In genomic region chr3:175852560-175852959, GRCh38 we compare ENCODE assay signal across 34 cellular contexts.
"Had no signal": no experiment of that assay in that cellular context is flagged by ENCODE, and none has a peak within 500 bp of the region (broad histone marks: within the 10 kb centered on the region; RNA-seq: fewer than 3 reads in every experiment).

No MANE protein-coding gene starts in this region.

- H3K27me3 ChIP-seq: MG63 had no signal

- H3K9me3 ChIP-seq: MG63 had no signal

- DNase-seq: Karpas-422, Kasumi-1, MG63, MM.1S, MV-4-11, NCI-H1048, NCI-H1092, NCI-H1092 treated with DMSO at 0.1 percent for 48 hours, NCI-H1105, NCI-H1105 treated with DMSO at 0.1 percent for 48 hours, NCI-H1417, NCI-H1417 treated with DMSO at 0.1 percent for 48 hours, NCI-H1436, NCI-H1436 treated with DMSO at 0.1 percent for 48 hours, NCI-H146, NCI-H1694, NCI-H1694 treated with DMSO at 0.1 percent for 48 hours, NCI-H187, NCI-H187 treated with DMSO at 0.1 percent for 48 hours, NCI-H1930, NCI-H2029, NCI-H2029 treated with DMSO at 0.1 percent for 48 hours, NCI-H2081, NCI-H2081 treated with DMSO at 0.1 percent for 48 hours, NCI-H2107, NCI-H2171, NCI-H2171 treated with DMSO at 0.1 percent for 48 hours, NCI-H2227 treated with DMSO at 0.1 percent for 48 hours, NCI-H226, NCI-H345, NCI-H446, NCI-H446 treated with DMSO at 0.1 percent for 48 hours, NCI-H510A had no signal

- H3K27ac ChIP-seq: KMS-11 had no signal

- H3K9ac ChIP-seq: KMS-11 had no signal

- H3K36me3 ChIP-seq: MG63 had no signal

- H3K4me3 ChIP-seq: MG63 had no signal

- H3K4me2 ChIP-seq: KMS-11 had no signal
